ENCODE assay signal across 28 cellular contexts in genomic region chr1:62612770-62613169, GRCh38. TPM values are rescaled to one million over a fixed set of nuclear protein-coding genes. Genes with fewer than 3 reads are reported as not detected.
"Had no signal": no experiment of that assay in that cellular context is flagged by ENCODE, and none has a peak within 500 bp of the region (broad histone marks: within the 10 kb centered on the region; RNA-seq: fewer than 3 reads in every experiment).

No MANE protein-coding gene starts in this region.

- H3K4me1 ChIP-seq: colonic mucosa, esophagus squamous epithelium, gastrocnemius medialis, lower lobe of right lung, testis, vagina had no signal

- H3K27ac ChIP-seq: colonic mucosa, esophagus squamous epithelium, gastrocnemius medialis, lower lobe of right lung, testis, vagina had no signal

- DNase-seq: activated CD4-positive, alpha-beta T cell treated with anti-CD3 and anti-CD28 coated beads for 4 hours; activated CD4-positive, alpha-beta T cell treated with anti-CD3 and anti-CD28 coated beads, Interleukin-2, amount 50 U/mL, for 48 hours; activated CD4-positive, CD25-positive, alpha-beta regulatory T cell; activated CD8-positive, alpha-beta memory T cell treated with anti-CD3 and anti-CD28 coated beads, Interleukin-2, amount 50 U/mL, for 48 hours; activated naive CD4-positive, alpha-beta T cell; activated naive CD8-positive, alpha-beta T cell treated with anti-CD3 and anti-CD28 coated beads for 36 hours; activated T-cell treated with anti-CD3 and anti-CD28 coated beads, Interleukin-2, amount 50 U/mL, for 4 hours; colonic mucosa; endodermal cell; esophagus squamous epithelium; gastrocnemius medialis; hypothalamus; lower lobe of right lung; naive thymus-derived CD4-positive, alpha-beta T cell; occipital lobe; retina; stimulated activated CD4-positive, alpha-beta T cell treated with anti-CD3 and anti-CD28 coated beads, Interleukin-2, amount 100 ng/mL, for 48 hours; stimulated activated CD8-positive, alpha-beta memory T cell treated with anti-CD3 and anti-CD28 coated beads, Interleukin-4, amount 100 ng/mL, for 48 hours; stimulated activated naive B cell treated with anti-CD40 and anti-IgM and Interleukin-4, amounts not matched to agents 10 μg/mL and 1 μg/mL and 100 μg/mL, for 72 hours; T1000; testis had no signal

- H3K27me3 ChIP-seq: colonic mucosa, esophagus squamous epithelium, gastrocnemius medialis, testis, vagina had no signal

- H3K4me3 ChIP-seq: colonic mucosa, esophagus squamous epithelium, gastrocnemius medialis, lower lobe of right lung, testis, vagina had no signal

- ATAC-seq: activated T-cell treated with anti-CD3 and anti-CD28 coated beads, Interleukin-2, amount 50 U/mL, for 4 hours; gastrocnemius medialis; lower lobe of right lung; naive thymus-derived CD4-positive, alpha-beta T cell had no signal

- H3K9me3 ChIP-seq: colonic mucosa, esophagus squamous epithelium, gastrocnemius medialis, lower lobe of right lung, testis, vagina had no signal

- H3K36me3 ChIP-seq: colonic mucosa, gastrocnemius medialis, lower lobe of right lung, vagina had no signal

- FAIRE-seq: islet of Langerhans had no signal

RNA-seq across cellular contexts. Expression of gene ANGPTL3, which starts 15.4 kb away (rescaled TPM):
- total RNA-seq: activated CD8-positive, alpha-beta memory T cell treated with anti-CD3 and anti-CD28 coated beads for 36 hours; activated naive CD8-positive, alpha-beta T cell treated with anti-CD3 and anti-CD28 coated beads for 36 hours; activated T-cell treated with anti-CD3 and anti-CD28 coated beads, Interleukin-2, amount 50 U/mL, for 4 hours; activated T-helper 2 cell treated with anti-CD3 and anti-CD28 coated beads, Interferon-gamma antibody, Interleukin-2, Interleukin-4, amounts not matched to agents 10 μg/mL and 5 μg/mL and 100 μg/mL, durations not matched to agents 14 hours and 24 hours and 36 hours; astrocyte; endodermal cell; esophagus squamous epithelium; lower lobe of right lung; mesenteric fat pad; naive thymus-derived CD4-positive, alpha-beta T cell; neural crest cell; occipital lobe; testis; vagina had no signal
- polyA plus RNA-seq: naive thymus-derived CD4-positive, alpha-beta T cell had no signal
